In genomic region chr2:26911911-26912861, GRCh38 we compare ENCODE assay signal across 8 cellular contexts. TPM values are rescaled to one million over a fixed set of nuclear protein-coding genes. Genes with fewer than 3 reads are reported as not detected.
DNase-seq lines count a peak whose midpoint lies in the region; ATAC-seq and TF ChIP-seq lines count a peak whose summit lies in the region.

No MANE protein-coding gene starts in this region.

- no peak overlapping the region for H3K4ac ChIP-seq in IMR-90 (ENCODE audit: low read depth, low read length)

- H2AFZ ChIP-seq in IMR-90 (replicated peaks; ENCODE audit: low read length, poor library complexity), result no peak overlapping the region

- ATAC-seq in IMR-90 (ENCODE audit: low read depth), result peak; percentile 65
- ATAC-seq in HG02623 (IDR thresholded peaks at IDR 0.05; ENCODE audit: unreplicated experiment), result no peak
- ATAC-seq in left lung, result no peak

- in situ Hi-C loops in IMR-90 (cut with MboI; ENCODE audit: low sequenced_read_pairs), result no loop called here

- H3K4me2 ChIP-seq in IMR-90 (ENCODE audit: low read depth, low read length), result no peak overlapping the region; the same call in 1 of the 2 replicates

- no peak overlapping the region for H2AK9ac ChIP-seq in IMR-90 (replicated peaks; ENCODE audit: low read depth, low read length, poor library complexity)

- H3K9ac ChIP-seq in IMR-90 (ENCODE audit: low read depth, low read length), result no peak overlapping the region

- dilution Hi-C loops in IMR-90 (cut with HindIII; ENCODE audit: low sequenced_read_pairs, unreplicated experiment), result no loop called here

- H3K9me3 ChIP-seq in IMR-90 (ENCODE audit: control insufficient read depth, insufficient read depth, low read length) (peaks cover 2% of the 10 kb centered on the region; the same call in 1 of the 2 replicates), left lung (no peaks in the 10 kb centered on the region)

- no peak overlapping the region for H2BK120ac ChIP-seq in IMR-90 (ENCODE audit: low read depth, low read length)

- H2BK5ac ChIP-seq in IMR-90 (ENCODE audit: low read depth, low read length, poor library complexity, severe bottlenecking), result no peak overlapping the region

- no peak overlapping the region for H3K18ac ChIP-seq in IMR-90 (ENCODE audit: low read depth, low read length)

- H3K36me3 ChIP-seq in IMR-90 (ENCODE audit: control insufficient read depth, insufficient read depth, low read length) (no peaks in the 10 kb centered on the region), left lung (no peaks in the 10 kb centered on the region)

- no peak for TF ChIP-seq POLR2A in IMR-90 (IDR thresholded peaks at IDR 0.05; ENCODE audit: low read depth, low read length)

- no peak overlapping the region for H3K14ac ChIP-seq in IMR-90 (replicated peaks; ENCODE audit: low read depth, low read length)

- intact Hi-C loops in IMR-90 (cut with micrococcal nuclease), result no loop called here
- intact Hi-C loops in posterior cingulate gyrus (cut with DNase I), result no loop called here
- intact Hi-C loops in left lung (cut with DNase I), result no loop called here

- H3K4me1 ChIP-seq in IMR-90 (ENCODE audit: control insufficient read depth, insufficient read depth, low read length), result no peaks in the 10 kb centered on the region
- H3K4me1 ChIP-seq in left lung, result no peaks in the 10 kb centered on the region

- H4K8ac ChIP-seq in IMR-90 (ENCODE audit: low read depth in 2 of 2, low read length in 2 of 2), result no peak overlapping the region

- DNase-seq in IMR-90 (no peak), NCI-H774 (lab: John Stamatoyannopoulos, UW) (peak; percentile 70), globus pallidus (ENCODE audit: low spot score) (peak; percentile 93), posterior cingulate gyrus (peak; percentile 75 to 98 (median 84)), OCI-M1 (lab: John Stamatoyannopoulos, UW) (no peak), left lung (no peak)
- no peak for DNase-seq in activated naive CD4-positive, alpha-beta T cell treated with Interleukin-2 at 50 U/mL for 16 hours

- TF ChIP-seq RAD21 in IMR-90 (IDR thresholded peaks at IDR 0.05; ENCODE audit: low read length), result no peak

- peaks cover 77% of the 10 kb centered on the region for H3K27me3 ChIP-seq in IMR-90 (ENCODE audit: control insufficient read depth, insufficient read depth, low read length)
- H3K27me3 ChIP-seq in left lung, result peaks cover 30 to 60% of the 10 kb centered on the region in 2 donors

- CTCF ChIA-PET in IMR-90 (lab: Yijun Ruan, JAX), result interaction anchor here (0.6 kb wide), 1 partner anchor 961 kb away, joined by 3 read pairs; no protein-coding TSS in a partner anchor

- H4K5ac ChIP-seq in IMR-90 (ENCODE audit: low read depth, low read length), result no peak overlapping the region

- H2AK5ac ChIP-seq in IMR-90 (ENCODE audit: low read depth, low read length), result no peak overlapping the region

- H3K27ac ChIP-seq in IMR-90 (ENCODE audit: insufficient read depth, low read length) (no peak overlapping the region), left lung (no peak overlapping the region)

- WGBS in IMR-90 (ENCODE audit: extremely low coverage in 2 of 2, insufficient read length in 1 of 2), 2 experiments, result 41% methylated on average over 5 of the region's 23 CpGs; no CpG with 5 or more reads in 1 of the 2 experiments

- H3K4me3 ChIP-seq in IMR-90 (ENCODE audit: insufficient read depth, low read depth, low read length), result no peak overlapping the region
- no peak overlapping the region for H3K4me3 ChIP-seq in left lung

- no peak for TF ChIP-seq CTCF in IMR-90 (conservative IDR thresholded peaks at IDR 0.05; ENCODE audit: low read depth, low read length)
- TF ChIP-seq CTCF in left lung (IDR thresholded peaks at IDR 0.05), result no peak

- no peaks in the 10 kb centered on the region for H4K20me1 ChIP-seq in IMR-90 (ENCODE audit: insufficient read depth, low read length)

- no TSS peak for BruUV-seq in IMR-90 (replicated peaks; lab: Mats Ljungman, UMichigan)

- POLR2A ChIA-PET in IMR-90 (lab: Charles Lee; ENCODE audit: unreplicated experiment), result no interaction called here

- no peaks in the 10 kb centered on the region for H3K79me1 ChIP-seq in IMR-90 (ENCODE audit: low read depth in 1 of 2, low read length in 2 of 2)

- H3K9me1 ChIP-seq in IMR-90 (ENCODE audit: insufficient read depth, low read length), result no peaks in the 10 kb centered on the region

- no peak overlapping the region for H3K56ac ChIP-seq in IMR-90 (ENCODE audit: extremely low read depth, insufficient read depth, low read length)

- H2BK20ac ChIP-seq in IMR-90 (ENCODE audit: low read depth, low read length), result no peak overlapping the region

- H2BK15ac ChIP-seq in IMR-90 (ENCODE audit: low read depth, low read length), result no peak overlapping the region

- no peak overlapping the region for H3K23ac ChIP-seq in IMR-90 (ENCODE audit: low read depth, low read length)

- no peak overlapping the region for H4K91ac ChIP-seq in IMR-90 (ENCODE audit: insufficient read depth, low read depth, low read length)

TF ChIP-seq in IMR-90, 13 proteins besides CTCF, POLR2A, EP300 and RAD21:
- TF ChIP-seq FOS (IDR thresholded peaks at IDR 0.05; ENCODE audit: low read depth, low read length), result no peak
- no peak for TF ChIP-seq BHLHE40 (IDR thresholded peaks at IDR 0.05; ENCODE audit: low read depth, low read length)
- no peak for TF ChIP-seq NFE2L2 (IDR thresholded peaks at IDR 0.05; ENCODE audit: low read depth, low read length)

RNA-seq across cellular contexts. Expression of gene MAPRE3, which starts 58.3 kb away (rescaled TPM):
- total RNA-seq in IMR-90 (2012; rRNA removed), result 1.8 and 2.5 TPM in 2 replicates
- polyA plus RNA-seq in IMR-90 (2012; rRNA removed), result 17.3 and 20.3 TPM in 2 replicates
- 12.4 and 18.6 TPM in 2 replicates for polyA plus RNA-seq in IMR-90 (2012; cell fraction: cytosol; rRNA removed)
- 75.6 and 82.1 TPM in 2 replicates for polyA plus RNA-seq in IMR-90 (2012; cell fraction: nucleus; rRNA removed; ENCODE audit: low replicate concordance)
- total RNA-seq in left lung, result 10 to 100 TPM; 13.5 to 23.5 TPM

Comparison
In these comparisons a context has a peak if more than half of its experiments do, and no peak if none do; other contexts are left out.
1. DNase-seq: peak in NCI-H774 (single experiment), globus pallidus (single experiment) and posterior cingulate gyrus (10 of 10); none in IMR-90 (single experiment), activated naive CD4-positive, alpha-beta T cell treated with Interleukin-2 at 50 U/mL for 16 hours (single experiment), OCI-M1 (single experiment) and left lung (0 of 2).